1 cellular context compared by ENCODE assay signal in the genomic region with DNA sequence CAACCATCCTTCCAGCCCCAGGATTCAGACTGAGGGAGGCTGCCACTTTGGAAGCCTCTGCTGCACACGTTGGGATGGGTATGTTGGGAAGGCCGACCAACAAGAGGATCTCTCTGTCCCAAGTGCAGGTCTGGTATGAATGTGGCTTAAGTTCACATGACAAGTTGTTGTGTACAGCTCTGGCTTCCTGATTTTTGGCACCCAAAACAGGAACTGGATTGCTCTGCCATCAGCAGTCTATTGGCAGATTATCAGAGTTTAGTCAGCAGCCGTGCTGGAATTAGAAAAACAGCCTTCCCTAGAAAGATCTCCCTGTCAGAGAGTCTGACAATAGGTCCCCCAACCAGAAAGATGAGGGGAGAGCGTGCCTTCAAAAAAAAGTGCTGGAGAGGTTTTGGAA.
TF ChIP-seq lines count a peak whose summit lies in the region.

No MANE protein-coding gene starts in this region.

TF ChIP-seq in WTC11, 78 proteins besides CTCF, POLR2A, EP300 and RAD21 (continued from another document):
- TF ChIP-seq, protein P1, sequence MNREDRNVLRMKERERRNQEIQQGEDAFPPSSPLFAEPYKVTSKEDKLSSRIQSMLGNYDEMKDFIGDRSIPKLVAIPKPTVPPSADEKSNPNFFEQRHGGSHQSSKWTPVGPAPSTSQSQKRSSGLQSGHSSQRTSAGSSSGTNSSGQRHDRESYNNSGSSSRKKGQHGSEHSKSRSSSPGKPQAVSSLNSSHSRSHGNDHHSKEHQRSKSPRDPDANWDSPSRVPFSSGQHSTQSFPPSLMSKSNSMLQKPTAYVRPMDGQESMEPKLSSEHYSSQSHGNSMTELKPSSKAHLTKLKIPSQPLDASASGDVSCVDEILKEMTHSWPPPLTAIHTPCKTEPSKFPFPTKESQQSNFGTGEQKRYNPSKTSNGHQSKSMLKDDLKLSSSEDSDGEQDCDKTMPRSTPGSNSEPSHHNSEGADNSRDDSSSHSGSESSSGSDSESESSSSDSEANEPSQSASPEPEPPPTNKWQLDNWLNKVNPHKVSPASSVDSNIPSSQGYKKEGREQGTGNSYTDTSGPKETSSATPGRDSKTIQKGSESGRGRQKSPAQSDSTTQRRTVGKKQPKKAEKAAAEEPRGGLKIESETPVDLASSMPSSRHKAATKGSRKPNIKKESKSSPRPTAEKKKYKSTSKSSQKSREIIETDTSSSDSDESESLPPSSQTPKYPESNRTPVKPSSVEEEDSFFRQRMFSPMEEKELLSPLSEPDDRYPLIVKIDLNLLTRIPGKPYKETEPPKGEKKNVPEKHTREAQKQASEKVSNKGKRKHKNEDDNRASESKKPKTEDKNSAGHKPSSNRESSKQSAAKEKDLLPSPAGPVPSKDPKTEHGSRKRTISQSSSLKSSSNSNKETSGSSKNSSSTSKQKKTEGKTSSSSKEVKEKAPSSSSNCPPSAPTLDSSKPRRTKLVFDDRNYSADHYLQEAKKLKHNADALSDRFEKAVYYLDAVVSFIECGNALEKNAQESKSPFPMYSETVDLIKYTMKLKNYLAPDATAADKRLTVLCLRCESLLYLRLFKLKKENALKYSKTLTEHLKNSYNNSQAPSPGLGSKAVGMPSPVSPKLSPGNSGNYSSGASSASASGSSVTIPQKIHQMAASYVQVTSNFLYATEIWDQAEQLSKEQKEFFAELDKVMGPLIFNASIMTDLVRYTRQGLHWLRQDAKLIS (CRISPR knock-in tag; IDR thresholded peaks at IDR 0.05; ENCODE audit: borderline replicate concordance): no peak
